In genomic region chr9:107283621-107284616, GRCh38 we compare ENCODE assay signal across 8 cellular contexts. TPM values are rescaled to one million over a fixed set of nuclear protein-coding genes. Genes with fewer than 3 reads are reported as not detected.
DNase-seq lines count a peak whose midpoint lies in the region; ATAC-seq lines count a peak whose summit lies in the region.

No MANE protein-coding gene starts in this region.

- peaks cover 19% of the 10 kb centered on the region for H3K36me3 Mint-ChIP-seq in activated CD4-positive, alpha-beta memory T cell treated with anti-CD3 and anti-CD28 coated beads, Interleukin-2, amount 10 ng/mL, durations not matched to agents 7 days and 5 days (ENCODE audit: low read depth)

- H3K36me3 ChIP-seq in ectodermal cell (ENCODE audit: control insufficient read depth, insufficient read depth, low read length), result no peaks in the 10 kb centered on the region

- peak overlapping the region; percentile 95 for H3K27ac Mint-ChIP-seq in activated CD4-positive, alpha-beta memory T cell treated with anti-CD3 and anti-CD28 coated beads, Interleukin-2, amount 10 ng/mL, durations not matched to agents 7 days and 5 days

- ATAC-seq in GM19043 (IDR thresholded peaks at IDR 0.05; ENCODE audit: low read depth, unreplicated experiment), result peak; percentile 38
- ATAC-seq in HG03196 (IDR thresholded peaks at IDR 0.05; ENCODE audit: unreplicated experiment), result peak; percentile 46

- CTCF ChIA-PET in activated CD4-positive, alpha-beta memory T cell treated with anti-CD3 and anti-CD28 coated beads, Interleukin-2, amount 10 ng/mL, durations not matched to agents 7 days and 5 days (lab: Charles Lee), result interaction anchor here (0.7 to 1.1 kb wide), 2 partner anchors 20 to 76 kb away, joined by 3 to 4 read pairs; no protein-coding TSS in a partner anchor

- no peaks in the 10 kb centered on the region for H3K9me3 ChIP-seq in ectodermal cell (ENCODE audit: control insufficient read depth, low read length)

- 0% methylated on average over 55 of the region's 55 CpGs for WGBS in ectodermal cell, 2 experiments

- H3K9me3 Mint-ChIP-seq in activated CD4-positive, alpha-beta memory T cell treated with anti-CD3 and anti-CD28 coated beads, Interleukin-2, amount 10 ng/mL, durations not matched to agents 7 days and 5 days, result no peaks in the 10 kb centered on the region

- DNase-seq in Ammon's horn (ENCODE audit: low spot score) (peak; percentile 62), NCI-H526 (lab: John Stamatoyannopoulos, UW) (peak; percentile 69 to 82), lung microvascular endothelial cell (ENCODE audit: low read depth in 2 of 2) (peak; percentile 63 to 73)
- peak; percentile 73 for DNase-seq in activated CD4-positive, alpha-beta memory T cell treated with anti-CD3 and anti-CD28 coated beads, Interleukin-2, amount 10 ng/mL, durations not matched to agents 7 days and 5 days
- DNase-seq in stimulated activated CD8-positive, alpha-beta memory T cell treated with anti-CD3 and anti-CD28 coated beads, Interleukin-12 subunit alpha, Interleukin-12 subunit beta, amount 100 ng/mL, for 1 hour (ENCODE audit: low read depth), result peak; percentile 21

- H3K4me3 ChIP-seq in ectodermal cell (ENCODE audit: insufficient read depth, low read depth, low read length), result peak overlapping the region; percentile 93

- H3K27me3 ChIP-seq in ectodermal cell (ENCODE audit: control insufficient read depth, insufficient read depth, low read length, poor library complexity, severe bottlenecking), result no peaks in the 10 kb centered on the region

- peaks cover 8% of the 10 kb centered on the region for H3K27me3 Mint-ChIP-seq in activated CD4-positive, alpha-beta memory T cell treated with anti-CD3 and anti-CD28 coated beads, Interleukin-2, amount 10 ng/mL, durations not matched to agents 7 days and 5 days

- peaks cover 5% of the 10 kb centered on the region for H3K4me1 ChIP-seq in ectodermal cell (ENCODE audit: control insufficient read depth, insufficient read depth, low read length)

- POLR2A ChIA-PET in activated CD4-positive, alpha-beta memory T cell treated with anti-CD3 and anti-CD28 coated beads, Interleukin-2, amount 10 ng/mL, durations not matched to agents 7 days and 5 days (lab: Charles Lee), result interaction anchor here (1.0 to 2.7 kb wide), 9 partner anchors 15 to 1836 kb away, joined by 3 to 18 read pairs (median 6); partner anchors contain the start of genes KLF4 and TMEM245

- H3K4me1 Mint-ChIP-seq in activated CD4-positive, alpha-beta memory T cell treated with anti-CD3 and anti-CD28 coated beads, Interleukin-2, amount 10 ng/mL, durations not matched to agents 7 days and 5 days, result peaks cover 48% of the 10 kb centered on the region

- H3K4me3 Mint-ChIP-seq in activated CD4-positive, alpha-beta memory T cell treated with anti-CD3 and anti-CD28 coated beads, Interleukin-2, amount 10 ng/mL, durations not matched to agents 7 days and 5 days, result peak overlapping the region; percentile 91

- H3K27ac ChIP-seq in ectodermal cell (ENCODE audit: insufficient read depth, low read depth, low read length, poor library complexity, severe bottlenecking), result peak overlapping the region; percentile 97

RNA-seq across cellular contexts. Expression of gene RAD23B, which starts 0.8 kb away (rescaled TPM):
- 10 to 100 TPM; 89.4 to 91.0 TPM for total RNA-seq in activated CD4-positive, alpha-beta memory T cell treated with anti-CD3 and anti-CD28 coated beads, Interleukin-2, amount 10 ng/mL, durations not matched to agents 7 days and 5 days
- 187 TPM for polyA plus RNA-seq in ectodermal cell (2013, experiment 1 of 4)
- 180 TPM for polyA plus RNA-seq in ectodermal cell (2013, experiment 2 of 4)
- 151 TPM for polyA plus RNA-seq in ectodermal cell (2013, experiment 3 of 4)
- 171 TPM for polyA plus RNA-seq in ectodermal cell (2013, experiment 4 of 4)
- total RNA-seq in lung microvascular endothelial cell, result 52.5 and 66.3 TPM in 2 replicates

Comparison
In these comparisons a context has a peak if more than half of its experiments do, and no peak if none do; other contexts are left out.
1. Peak in every context shown above with its lines: DNase-seq, ATAC-seq, H3K4me3 ChIP-seq and H3K27ac ChIP-seq.
2. DNase-seq: peak in every context shown above with its lines; median percentile 76 in NCI-H526; 73 in activated CD4-positive, alpha-beta memory T cell treated with anti-CD3 and anti-CD28 coated beads, Interleukin-2, amount 10 ng/mL, durations not matched to agents 7 days and 5 days; 68 in lung microvascular endothelial cell; 62 in Ammon's horn; 21 in stimulated activated CD8-positive, alpha-beta memory T cell treated with anti-CD3 and anti-CD28 coated beads, Interleukin-12 subunit alpha, Interleukin-12 subunit beta, amount 100 ng/mL, for 1 hour.